Comparison of ENCODE assay signal across 1 cellular context in the genomic region with DNA sequence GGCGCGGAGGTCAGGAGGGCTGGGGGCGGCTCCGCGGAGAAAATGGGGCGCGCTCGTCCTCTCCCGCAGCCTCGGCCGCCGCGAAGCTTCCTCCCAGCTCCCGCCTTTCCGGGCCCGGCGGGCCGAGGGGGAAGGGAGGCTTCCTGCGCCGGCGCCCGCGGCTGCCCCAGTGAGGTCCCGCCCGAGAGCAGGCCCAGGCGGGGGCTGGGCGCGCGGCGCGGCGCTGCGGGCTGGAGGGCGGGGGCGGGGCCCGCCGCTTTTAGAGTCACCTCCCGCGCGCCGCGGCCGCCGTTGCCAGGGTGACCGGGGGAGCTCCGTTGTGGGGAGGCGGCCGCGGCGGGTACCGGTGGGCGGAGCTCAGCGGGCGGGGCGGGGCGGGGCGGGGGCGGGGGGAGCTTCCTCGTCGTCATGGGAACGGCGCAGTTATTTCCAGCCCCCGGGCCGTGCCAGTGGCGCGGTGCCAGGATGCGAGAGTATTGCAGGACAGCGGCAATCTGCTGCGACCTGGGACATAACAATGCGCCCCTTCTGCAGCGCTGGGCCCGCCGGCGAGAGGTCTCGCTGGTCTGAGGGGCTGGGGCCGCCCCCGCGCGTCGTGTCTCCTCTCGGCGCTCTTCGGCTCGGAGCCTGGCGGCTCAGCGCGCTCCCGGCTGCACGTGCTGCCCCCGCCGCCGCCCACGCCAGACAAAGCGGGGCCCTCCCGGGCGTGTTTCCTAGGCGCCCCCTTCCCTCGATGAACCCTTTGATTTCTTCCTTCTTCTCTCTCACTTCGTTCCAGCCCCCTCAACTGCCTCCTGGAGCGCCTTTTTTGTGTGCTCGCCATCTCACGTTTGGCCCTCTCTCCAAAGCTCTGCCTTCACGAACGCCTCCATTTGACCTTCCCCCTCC.
TF ChIP-seq lines count a peak whose summit lies in the region.

No MANE protein-coding gene starts in this region.

TF ChIP-seq in Ishikawa, 13 proteins besides CTCF, POLR2A, EP300 and RAD21 (continued from another document):
- no peak for TF ChIP-seq TEAD4 (IDR thresholded peaks at IDR 0.05)
- TF ChIP-seq EGR1 (IDR thresholded peaks at IDR 0.05), result peak; percentile 94
- 0 out of 2 replicates have a peak, but pooled peaks have one; percentile 31 for TF ChIP-seq TAF1 (IDR thresholded peaks at IDR 0.05; ENCODE audit: low read depth)
TF ChIP-seq in Ishikawa: peak in this region for 8.
